Comparison of ENCODE assay signal across 25 cellular contexts in the genomic region with DNA sequence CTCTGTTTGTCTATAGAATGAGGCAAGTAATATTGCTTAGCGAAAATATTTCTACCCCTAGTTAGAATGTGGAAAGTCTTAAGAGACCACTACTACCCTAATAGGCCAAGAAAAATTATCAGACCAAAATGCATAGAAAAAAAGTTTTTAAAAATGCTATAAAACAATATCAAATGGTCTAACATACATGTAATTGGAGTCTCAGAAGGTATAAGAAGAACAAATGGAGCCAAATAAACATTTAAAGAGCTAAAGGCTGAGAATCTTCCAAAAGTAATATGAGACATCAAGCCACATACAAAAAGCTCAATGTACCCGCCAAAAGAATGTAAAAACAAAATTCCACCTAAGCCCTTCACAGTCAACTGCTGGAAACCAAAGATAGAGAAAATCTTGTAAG.
DNase-seq lines count a peak whose midpoint lies in the region; ATAC-seq and TF ChIP-seq lines count a peak whose summit lies in the region.
"Had no signal": no experiment of that assay in that cellular context is flagged by ENCODE, and none has a peak within 500 bp of the region (broad histone marks: within the 10 kb centered on the region; RNA-seq: fewer than 3 reads in every experiment).

No MANE protein-coding gene starts in this region.

- H3K4me3 ChIP-seq in GM23248 = no peak overlapping the region
- H3K4me3 ChIP-seq in astrocyte of the spinal cord (ENCODE audit: low read depth, low read length) = no peak overlapping the region
- no peak overlapping the region for H3K4me3 ChIP-seq in mucosa of descending colon
- H3K4me3 ChIP-seq: A549, BLaER1, GM12878 had no signal

- H3K27me3 ChIP-seq in GM23248 (replicated peaks; ENCODE audit: insufficient read depth) = no peaks in the 10 kb centered on the region
- H3K27me3 ChIP-seq: BE2C, BLaER1 had no signal

- WGBS in GM23248 (ENCODE audit: low coverage in 1 of 2, low lambda C conversion rate in 2 of 2, missing lambda C conversion rate in 2 of 2), 2 experiments = 91 to 92% methylated on average over 2 of the region's 2 CpGs

- no peak overlapping the region for H3K4me2 ChIP-seq in GM23248 (ENCODE audit: unreplicated experiment)
- H3K4me2 ChIP-seq: A549, BLaER1 had no signal

- no peak overlapping the region for H3K9ac ChIP-seq in GM23248
- H3K9ac ChIP-seq: BLaER1 had no signal

- intact Hi-C loops in mucosa of descending colon (cut with DNase I, micrococcal nuclease) = no loop called here

- DNase-seq in DMS53 (lab: John Stamatoyannopoulos, UW) (peak; percentile 0), DMS53 treated with DMSO at 0.1 percent for 48 hours (lab: John Stamatoyannopoulos, UW; ENCODE audit: unreplicated experiment) (no peak), GM23248 (peak; percentile 24), OCI-M1 (lab: John Stamatoyannopoulos, UW) (peak; percentile 6), astrocyte of the spinal cord (ENCODE audit: low read depth, low spot score) (peak; percentile 25), mucosa of descending colon (no peak), Ammon's horn (ENCODE audit: low spot score) (no peak), KBM-7 (no peak)
- DNase-seq: AML-193; BE2C; C1 segment of cervical spinal cord; CD4-positive, alpha-beta memory T cell; CD4-positive, CD25-positive, alpha-beta regulatory T cell; CD8-positive, alpha-beta memory T cell; COR-L47; DMS 273 treated with DMSO at 0.1 percent for 48 hours; DMS153; DMS79; DND-41; EL; GDM1 had no signal

- no peak overlapping the region for H2AFZ ChIP-seq in GM23248

- H3K4me1 ChIP-seq in GM23248 (ENCODE audit: insufficient read depth) = no peaks in the 10 kb centered on the region
- H3K4me1 ChIP-seq in mucosa of descending colon (ENCODE audit: low read depth) = no peaks in the 10 kb centered on the region
- H3K4me1 ChIP-seq: A549, BE2C, BLaER1 had no signal

- H3F3A ChIP-seq in GM23248 (ENCODE audit: insufficient read depth) = no peaks in the 10 kb centered on the region

- H3K79me2 ChIP-seq in GM23248 (ENCODE audit: insufficient read depth) = no peaks in the 10 kb centered on the region

- H3K36me3 ChIP-seq in GM23248 (ENCODE audit: low read depth) (no peaks in the 10 kb centered on the region), mucosa of descending colon (ENCODE audit: low read depth) (no peaks in the 10 kb centered on the region)
- H3K36me3 ChIP-seq: BE2C, BLaER1 had no signal

- TF ChIP-seq CTCF in astrocyte of the spinal cord (IDR thresholded peaks at IDR 0.05; ENCODE audit: low read depth, low read length) = no peak
- TF ChIP-seq CTCF in mucosa of descending colon (IDR thresholded peaks at IDR 0.05) = no peak

- no peaks in the 10 kb centered on the region for H3K9me2 ChIP-seq in GM23248 (ENCODE audit: insufficient read depth)

- no peaks in the 10 kb centered on the region for H4K20me1 ChIP-seq in GM23248 (ENCODE audit: insufficient read depth)
- H4K20me1 ChIP-seq: BLaER1 had no signal

- in situ Hi-C loops in GM23248 (cut with MboI) = no loop called here
- in situ Hi-C loops in astrocyte of the spinal cord (cut with HindIII; ENCODE audit: low sequenced_read_pairs) = no loop called here
- in situ Hi-C loops in KBM-7 (cut with MboI; ENCODE audit: low pct_unique_long_range_greater_than_20kb, low sequenced_read_pairs) = no loop called here

- H3K27ac ChIP-seq in GM23248 = no peak overlapping the region
- H3K27ac ChIP-seq: 22Rv1, A549, BLaER1 had no signal

- H3K9me3 ChIP-seq in GM23248 (ENCODE audit: low read depth) = no peaks in the 10 kb centered on the region
- H3K9me3 ChIP-seq in mucosa of descending colon = peaks cover 14% of the 10 kb centered on the region
- H3K9me3 ChIP-seq: BE2C had no signal

- ATAC-seq in mucosa of descending colon = no peak
- ATAC-seq: A549 had no signal

Comparison
In these comparisons a context has a peak if more than half of its experiments do, and no peak if none do; other contexts are left out.
1. DNase-seq: peak in DMS53 (single experiment), GM23248 (single experiment), OCI-M1 (single experiment) and astrocyte of the spinal cord (single experiment); none in DMS53 treated with DMSO at 0.1 percent for 48 hours (single experiment), mucosa of descending colon (0 of 3), Ammon's horn (single experiment) and KBM-7 (single experiment).